36 cellular contexts compared by ENCODE assay signal in genomic region chr17:57691939-57692338, GRCh38. TPM values are rescaled to one million over a fixed set of nuclear protein-coding genes. Genes with fewer than 3 reads are reported as not detected.
"Had no signal": no experiment of that assay in that cellular context is flagged by ENCODE, and none has a peak within 500 bp of the region (broad histone marks: within the 10 kb centered on the region; RNA-seq: fewer than 3 reads in every experiment).

No MANE protein-coding gene starts in this region.

- H3K27me3 Mint-ChIP-seq: progenitor cell of endocrine pancreas; stimulated activated naive B cell treated with anti-CD40 and anti-IgM and Interleukin-4, amounts not matched to agents 10 μg/mL and 1 μg/mL and 100 μg/mL, for 72 hours; stimulated activated naive CD8-positive, alpha-beta T cell treated with anti-CD3 and anti-CD28 coated beads, Interleukin-15, Interleukin-2, amounts not matched to agents 100 ng/mL and 50 ng/mL, for 24 hours; type B pancreatic cell had no signal

- H3K4me1 ChIP-seq: neural progenitor cell, parathyroid adenoma, psoas muscle, stomach, thyroid gland, transverse colon, upper lobe of right lung, uterus had no signal

- H3K27ac Mint-ChIP-seq: nephron; neural progenitor cell; progenitor cell of endocrine pancreas; stimulated activated naive B cell treated with anti-CD40 and anti-IgM and Interleukin-4, amounts not matched to agents 10 μg/mL and 1 μg/mL and 100 μg/mL, for 72 hours; stimulated activated naive CD8-positive, alpha-beta T cell treated with anti-CD3 and anti-CD28 coated beads, Interleukin-15, Interleukin-2, amounts not matched to agents 100 ng/mL and 50 ng/mL, for 24 hours; type B pancreatic cell had no signal

- H3K4me2 ChIP-seq: neural progenitor cell, smooth muscle cell had no signal

- H3K4me3 Mint-ChIP-seq: nephron; neural progenitor cell; stimulated activated naive B cell treated with anti-CD40 and anti-IgM and Interleukin-4, amounts not matched to agents 10 μg/mL and 1 μg/mL and 100 μg/mL, for 72 hours; type B pancreatic cell had no signal

- H2AFZ ChIP-seq: neural progenitor cell, parathyroid adenoma had no signal

- H3K4me1 Mint-ChIP-seq: nephron, neural progenitor cell had no signal

- H3K36me3 Mint-ChIP-seq: natural killer cell; stimulated activated effector memory CD8-positive, alpha-beta T cell treated with anti-CD3 and anti-CD28 coated beads, Interleukin-12 subunit alpha, Interleukin-12 subunit beta, amount 100 ng/mL, for 72 hours had no signal

- H3K4me3 ChIP-seq: neural progenitor cell, ovary, psoas muscle, skin epidermis, smooth muscle cell, spleen, stomach, thoracic aorta, thyroid gland, transverse colon, upper lobe of right lung, uterus had no signal

- H3K27ac ChIP-seq: neural progenitor cell, ovary, parathyroid adenoma, psoas muscle, skin epidermis, spleen, stomach, thoracic aorta, thyroid gland, transverse colon, upper lobe of right lung, uterus had no signal

- H3K27me3 ChIP-seq: neural progenitor cell, ovary, spleen, thyroid gland, transverse colon, upper lobe of right lung, uterus had no signal

- ATAC-seq: naive thymus-derived CD4-positive, alpha-beta T cell; natural killer cell; psoas muscle; right cardiac atrium; sciatic nerve; stimulated activated effector memory CD8-positive, alpha-beta T cell treated with anti-CD3 and anti-CD28 coated beads, Interleukin-12 subunit alpha, Interleukin-12 subunit beta, amount 100 ng/mL, for 72 hours; stimulated activated naive B cell treated with anti-CD40 and anti-IgM and Interleukin-4, amounts not matched to agents 10 μg/mL and 1 μg/mL and 100 μg/mL, for 72 hours; upper lobe of right lung had no signal

- H3K79me2 ChIP-seq: parathyroid adenoma had no signal

- H3K9ac ChIP-seq: neural progenitor cell, parathyroid adenoma had no signal

- H3K36me3 ChIP-seq: ovary, spleen, stomach, thoracic aorta, thyroid gland, transverse colon, upper lobe of right lung, uterus had no signal

- H3K9me3 ChIP-seq: ovary, psoas muscle, thoracic aorta, thyroid gland, transverse colon, upper lobe of right lung, uterus had no signal

- DNase-seq: naive thymus-derived CD4-positive, alpha-beta T cell; natural killer cell; occipital lobe; ovary; posterior cingulate gyrus; psoas muscle; right cardiac atrium; spleen; stimulated activated CD4-positive, alpha-beta T cell treated with anti-CD3 and anti-CD28 coated beads, Interleukin-12 subunit alpha, Interleukin-12 subunit beta, amount 100 ng/mL, for 4 hours; stimulated activated CD4-positive, alpha-beta T cell treated with anti-CD3 and anti-CD28 coated beads, Interleukin-2, amount 100 ng/mL, for 24 hours; stimulated activated CD4-positive, alpha-beta T cell treated with anti-CD3 and anti-CD28 coated beads, Interleukin-2, amount 100 ng/mL, for 48 hours; stimulated activated CD4-positive, alpha-beta T cell treated with anti-CD3 and anti-CD28 coated beads, Interleukin-4, amount 100 ng/mL, for 24 hours; stimulated activated naive B cell treated with anti-CD40 and anti-IgM and Interleukin-4, amounts not matched to agents 10 μg/mL and 1 μg/mL and 100 μg/mL, for 72 hours; stimulated activated naive CD4-positive, alpha-beta T cell treated with Interleukin-2 at 50 U/mL for 16 hours; stomach; thyroid gland; transverse colon; upper lobe of right lung; uterus had no signal

RNA-seq across cellular contexts. Expression of gene CCDC182, which starts 53.2 kb away (rescaled TPM):
- total RNA-seq: naive thymus-derived CD4-positive, alpha-beta T cell; natural killer cell; osteoblast; ovary; progenitor cell of endocrine pancreas; psoas muscle; renal cortical epithelial cell; right cardiac atrium; sciatic nerve; smooth muscle cell; spleen; stomach; subcutaneous adipose tissue; temporal lobe; thoracic aorta; thyroid gland; transverse colon; upper lobe of right lung; urinary bladder; uterus had no signal
- polyA plus RNA-seq: naive thymus-derived CD4-positive, alpha-beta T cell; neural cell; ovary; psoas muscle; right cardiac atrium; smooth muscle cell; spleen; stomach; urinary bladder had no signal
